ENCODE assay signal across 18 cellular contexts in the genomic region with DNA sequence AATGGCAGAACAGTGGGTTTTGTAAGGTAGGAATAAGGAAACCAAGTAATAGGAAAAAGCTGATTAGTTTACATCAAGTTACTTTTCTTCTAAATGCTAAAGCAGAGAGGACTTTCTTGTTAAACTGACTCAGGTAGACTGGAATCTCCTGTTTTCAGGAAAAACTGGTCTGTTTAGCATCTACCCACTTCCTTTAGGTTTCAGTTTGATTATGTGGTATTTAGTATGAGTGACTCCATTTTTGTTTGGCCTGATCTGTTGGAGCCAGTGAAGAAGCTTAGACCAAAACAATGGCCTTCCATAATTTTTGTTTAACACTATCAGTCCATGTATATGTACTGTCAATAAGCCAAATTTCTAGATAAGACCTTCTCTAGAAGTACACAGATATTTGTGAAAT.
A peak's percentile ranks its signal among the peaks of the same experiment; 100 is the strongest.
DNase-seq lines count a peak whose midpoint lies in the region; ATAC-seq, FAIRE-seq and TF ChIP-seq lines count a peak whose summit lies in the region.
"Had no signal": no experiment of that assay in that cellular context is flagged by ENCODE, and none has a peak within 500 bp of the region (broad histone marks: within the 10 kb centered on the region; RNA-seq: fewer than 3 reads in every experiment).

No MANE protein-coding gene starts in this region.

- no peaks in the 10 kb centered on the region for H3F3A ChIP-seq in smooth muscle cell (ENCODE audit: low read depth)

- no peak overlapping the region for H3K4me3 Mint-ChIP-seq in activated CD8-positive, alpha-beta T cell treated with anti-CD3 and anti-CD28 coated beads for 36 hours
- no peak overlapping the region for H3K4me3 Mint-ChIP-seq in activated CD8-positive, alpha-beta T cell treated with anti-CD3 and anti-CD28 coated beads, Interleukin-2, amount 10 ng/mL, durations not matched to agents 7 days and 5 days
- H3K4me3 Mint-ChIP-seq in H9: no peak overlapping the region
- H3K4me3 Mint-ChIP-seq: CD8-positive, alpha-beta memory T cell; IgD-negative memory B cell had no signal

- no peak overlapping the region for H4K91ac ChIP-seq in H9 (ENCODE audit: insufficient read length, low read depth, low read length)

- no peaks in the 10 kb centered on the region for H3K23me2 ChIP-seq in H9 (ENCODE audit: insufficient read length, low read depth, low read length, poor library complexity, severe bottlenecking)

- no peak overlapping the region for H2BK20ac ChIP-seq in H9 (ENCODE audit: low read depth, low read length, poor library complexity, severe bottlenecking)

- H3K4me1 Mint-ChIP-seq in activated CD8-positive, alpha-beta T cell treated with anti-CD3 and anti-CD28 coated beads for 36 hours (ENCODE audit: low read depth): peaks cover 19% of the 10 kb centered on the region
- peaks cover 8% of the 10 kb centered on the region for H3K4me1 Mint-ChIP-seq in activated CD8-positive, alpha-beta T cell treated with anti-CD3 and anti-CD28 coated beads, Interleukin-2, amount 10 ng/mL, durations not matched to agents 7 days and 5 days (ENCODE audit: low read depth)
- peaks cover 9 to 21% of the 10 kb centered on the region in 2 experiments for H3K4me1 Mint-ChIP-seq in H9

- no peak for ATAC-seq in activated CD8-positive, alpha-beta T cell treated with anti-CD3 and anti-CD28 coated beads for 36 hours
- no peak for ATAC-seq in activated CD8-positive, alpha-beta T cell treated with anti-CD3 and anti-CD28 coated beads, Interleukin-2, amount 10 ng/mL, durations not matched to agents 7 days and 5 days

- H3K27ac Mint-ChIP-seq in activated CD8-positive, alpha-beta T cell treated with anti-CD3 and anti-CD28 coated beads for 36 hours: peak overlapping the region; percentile 55
- no peak overlapping the region for H3K27ac Mint-ChIP-seq in activated CD8-positive, alpha-beta T cell treated with anti-CD3 and anti-CD28 coated beads, Interleukin-2, amount 10 ng/mL, durations not matched to agents 7 days and 5 days
- H3K27ac Mint-ChIP-seq in H9: peak overlapping the region in 2 of 3 experiments; percentile 3 to 21; a peak in 3 of 7 replicates
- H3K27ac Mint-ChIP-seq: IgD-negative memory B cell had no signal

- H3T11ph ChIP-seq in H9 (ENCODE audit: low read length): no peak overlapping the region

- H2BK5ac ChIP-seq in H9 (ENCODE audit: insufficient read length, low read length): no peak overlapping the region

- no peak overlapping the region for H3K4ac ChIP-seq in H9 (ENCODE audit: low read depth, low read length)

- H3K4me1 ChIP-seq in H9 (ENCODE audit: insufficient read depth, low read length): no peaks in the 10 kb centered on the region
- H3K4me1 ChIP-seq in smooth muscle cell (ENCODE audit: low read depth): no peaks in the 10 kb centered on the region
- H3K4me1 ChIP-seq in left ventricle myocardium inferior: no peaks in the 10 kb centered on the region

- H4K20me1 ChIP-seq in H9 (ENCODE audit: control insufficient read depth, insufficient read depth, insufficient read length) (no peaks in the 10 kb centered on the region), smooth muscle cell (ENCODE audit: low read depth) (no peaks in the 10 kb centered on the region)

- peaks cover 17% of the 10 kb centered on the region for H3K36me3 Mint-ChIP-seq in activated CD8-positive, alpha-beta T cell treated with anti-CD3 and anti-CD28 coated beads for 36 hours (ENCODE audit: low read depth)
- H3K36me3 Mint-ChIP-seq in activated CD8-positive, alpha-beta T cell treated with anti-CD3 and anti-CD28 coated beads, Interleukin-2, amount 10 ng/mL, durations not matched to agents 7 days and 5 days (ENCODE audit: low read depth): peaks cover 34% of the 10 kb centered on the region
- peaks cover 5 to 9% (median 7%) of the 10 kb centered on the region in 3 experiments; a peak in 6 of 7 replicates for H3K36me3 Mint-ChIP-seq in H9 (ENCODE audit: insufficient read depth in 1 of 3, low read depth in 3 of 3)

- H3K27me3 ChIP-seq in H9 (ENCODE audit: insufficient read depth, low read length): no peaks in the 10 kb centered on the region
- H3K27me3 ChIP-seq in bronchial epithelial cell (ENCODE audit: control insufficient read depth, insufficient read depth, low read length): no peaks in the 10 kb centered on the region
- H3K27me3 ChIP-seq in smooth muscle cell (ENCODE audit: low read depth): no peaks in the 10 kb centered on the region
- no peaks in the 10 kb centered on the region for H3K27me3 ChIP-seq in left ventricle myocardium inferior (ENCODE audit: low read depth)

- no peak for DNase-seq in activated CD8-positive, alpha-beta T cell treated with anti-CD3 and anti-CD28 coated beads for 36 hours
- no peak for DNase-seq in activated CD8-positive, alpha-beta T cell treated with anti-CD3 and anti-CD28 coated beads, Interleukin-2, amount 10 ng/mL, durations not matched to agents 7 days and 5 days
- DNase-seq in H9 (no peak), bronchial epithelial cell (ENCODE audit: low read depth) (peak; percentile 67), smooth muscle cell (lab: John Stamatoyannopoulos, UW; ENCODE audit: unreplicated experiment) (no peak), NCI-H1092 (lab: John Stamatoyannopoulos, UW) (no peak), hypothalamus (lab: John Stamatoyannopoulos, UW) (no peak), left ventricle myocardium inferior (no peak)
- DNase-seq: CD8-positive, alpha-beta memory T cell; DMS79 treated with DMSO at 0.1 percent for 48 hours; HCEC 1CT; NCI-H1417; NCI-H1930; NCI-H2171; NCI-H446; NCI-H69 had no signal

- H3K18ac ChIP-seq in H9 (ENCODE audit: insufficient read length, low read depth, low read length): no peak overlapping the region

- H3K79me2 ChIP-seq in H9 (ENCODE audit: insufficient read depth, low read length) (no peaks in the 10 kb centered on the region), smooth muscle cell (ENCODE audit: low read depth) (no peaks in the 10 kb centered on the region)

- H2AK5ac ChIP-seq in H9 (ENCODE audit: insufficient read length, low read length): no peak overlapping the region

- POLR2A ChIA-PET in activated CD8-positive, alpha-beta T cell treated with anti-CD3 and anti-CD28 coated beads for 36 hours (lab: Charles Lee): interaction anchor here (0.6 kb wide), 2 partner anchors 9 to 158 kb away, joined by 3 to 4 read pairs; no protein-coding TSS in a partner anchor
- POLR2A ChIA-PET in activated CD8-positive, alpha-beta T cell treated with anti-CD3 and anti-CD28 coated beads, Interleukin-2, amount 10 ng/mL, durations not matched to agents 7 days and 5 days (lab: Charles Lee): no interaction called here

- H3K27ac ChIP-seq in H9 (ENCODE audit: insufficient read length, low read depth, low read length): no peak overlapping the region
- peak overlapping the region; percentile 51 for H3K27ac ChIP-seq in smooth muscle cell (ENCODE audit: low read depth)
- H3K27ac ChIP-seq in left ventricle myocardium inferior (replicated peaks): no peak overlapping the region

- H3K4me3 ChIP-seq in bronchial epithelial cell (ENCODE audit: low read depth, low read length): no peak overlapping the region
- no peak overlapping the region for H3K4me3 ChIP-seq in smooth muscle cell
- no peak overlapping the region for H3K4me3 ChIP-seq in left ventricle myocardium inferior

- no peak overlapping the region for H4K5ac ChIP-seq in H9 (ENCODE audit: insufficient read length, low read depth, low read length)

- CTCF ChIA-PET in activated CD8-positive, alpha-beta T cell treated with anti-CD3 and anti-CD28 coated beads for 36 hours (lab: Charles Lee): interaction anchor here (1.0 to 2.1 kb wide), 5 partner anchors 16 to 121 kb away, joined by 3 to 5 read pairs (median 3); no protein-coding TSS in a partner anchor
- CTCF ChIA-PET in activated CD8-positive, alpha-beta T cell treated with anti-CD3 and anti-CD28 coated beads, Interleukin-2, amount 10 ng/mL, durations not matched to agents 7 days and 5 days (lab: Charles Lee): interaction anchor here (1.2 to 1.7 kb wide), 3 partner anchors 31 to 126 kb away, joined by 3 to 4 read pairs (median 4); no protein-coding TSS in a partner anchor

- no peak overlapping the region for H2AFZ ChIP-seq in H9 (ENCODE audit: low read length)
- H2AFZ ChIP-seq in smooth muscle cell (ENCODE audit: low read depth): no peak overlapping the region

- intact Hi-C loops in activated CD8-positive, alpha-beta T cell treated with anti-CD3 and anti-CD28 coated beads for 36 hours (cut with micrococcal nuclease): no loop called here
- intact Hi-C loops in left ventricle myocardium inferior (cut with micrococcal nuclease): no loop called here

- H3K4me2 ChIP-seq in H9 (ENCODE audit: insufficient read depth, insufficient read length, low read length): no peak overlapping the region
- no peak overlapping the region for H3K4me2 ChIP-seq in smooth muscle cell

- no peak overlapping the region for H3K23ac ChIP-seq in H9 (ENCODE audit: insufficient read length, low read depth, low read length)

- H3K9me3 ChIP-seq in H9 (ENCODE audit: control insufficient read depth, low read depth, low read length) (no peaks in the 10 kb centered on the region), smooth muscle cell (replicated peaks; ENCODE audit: low read depth) (no peaks in the 10 kb centered on the region), left ventricle myocardium inferior (replicated peaks) (no peaks in the 10 kb centered on the region)

- H4K8ac ChIP-seq in H9 (replicated peaks; ENCODE audit: insufficient read length, low read depth, low read length): no peak overlapping the region

- H3K36me3 ChIP-seq in bronchial epithelial cell (ENCODE audit: control insufficient read depth, insufficient read depth, low read length): no peaks in the 10 kb centered on the region
- H3K36me3 ChIP-seq in smooth muscle cell (ENCODE audit: low read depth): no peaks in the 10 kb centered on the region
- no peaks in the 10 kb centered on the region for H3K36me3 ChIP-seq in left ventricle myocardium inferior

- no peaks in the 10 kb centered on the region for H3K79me1 ChIP-seq in H9 (ENCODE audit: insufficient read depth, low read depth, low read length, poor library complexity, severe bottlenecking)

- no peak overlapping the region for H3K14ac ChIP-seq in H9 (ENCODE audit: insufficient read depth, low read length)

- no peak overlapping the region for H2BK120ac ChIP-seq in H9 (ENCODE audit: low read depth, low read length, poor library complexity, severe bottlenecking)

- H3K9ac ChIP-seq in H9 (ENCODE audit: extremely low read depth, insufficient read length, low read length): no peak overlapping the region
- H3K9ac ChIP-seq in smooth muscle cell (ENCODE audit: low read depth): no peak overlapping the region

- no peak overlapping the region for H3K56ac ChIP-seq in H9 (ENCODE audit: insufficient read length, low read depth, low read length)

- no peaks in the 10 kb centered on the region for H3K27me3 Mint-ChIP-seq in activated CD8-positive, alpha-beta T cell treated with anti-CD3 and anti-CD28 coated beads for 36 hours
- H3K27me3 Mint-ChIP-seq in activated CD8-positive, alpha-beta T cell treated with anti-CD3 and anti-CD28 coated beads, Interleukin-2, amount 10 ng/mL, durations not matched to agents 7 days and 5 days (ENCODE audit: low read depth): no peaks in the 10 kb centered on the region
- no peaks in the 10 kb centered on the region for H3K27me3 Mint-ChIP-seq in H9 (ENCODE audit: low read depth)
- H3K27me3 Mint-ChIP-seq: CD8-positive, alpha-beta memory T cell; IgD-negative memory B cell had no signal

- FAIRE-seq in bronchial epithelial cell (lab: Jason Lieb, UNC): no peak
- FAIRE-seq: HTR-8/SVneo had no signal

- no peak overlapping the region for H2BK15ac ChIP-seq in H9 (ENCODE audit: low read depth, low read length)

- TF ChIP-seq CTCF in activated CD8-positive, alpha-beta T cell treated with anti-CD3 and anti-CD28 coated beads for 36 hours (IDR thresholded peaks at IDR 0.05): no peak
- TF ChIP-seq CTCF in H9 (conservative IDR thresholded peaks at IDR 0.05) (no peak), bronchial epithelial cell (IDR thresholded peaks at IDR 0.05; ENCODE audit: insufficient read depth, low read length, severe bottlenecking) (no peak), smooth muscle cell (IDR thresholded peaks at IDR 0.05; ENCODE audit: borderline replicate concordance, insufficient read depth, poor library complexity, severe bottlenecking) (no peak), left ventricle myocardium inferior (IDR thresholded peaks at IDR 0.05; ENCODE audit: borderline replicate concordance) (no peak)

- H3K9me3 Mint-ChIP-seq in activated CD8-positive, alpha-beta T cell treated with anti-CD3 and anti-CD28 coated beads for 36 hours: no peaks in the 10 kb centered on the region
- no peaks in the 10 kb centered on the region for H3K9me3 Mint-ChIP-seq in activated CD8-positive, alpha-beta T cell treated with anti-CD3 and anti-CD28 coated beads, Interleukin-2, amount 10 ng/mL, durations not matched to agents 7 days and 5 days (ENCODE audit: insufficient read depth)
- no peaks in the 10 kb centered on the region for H3K9me3 Mint-ChIP-seq in H9
- H3K9me3 Mint-ChIP-seq: CD8-positive, alpha-beta memory T cell; IgD-negative memory B cell had no signal

- no peak overlapping the region for H2BK12ac ChIP-seq in H9 (ENCODE audit: insufficient read length, low read depth, low read length)
